In the genomic region with DNA sequence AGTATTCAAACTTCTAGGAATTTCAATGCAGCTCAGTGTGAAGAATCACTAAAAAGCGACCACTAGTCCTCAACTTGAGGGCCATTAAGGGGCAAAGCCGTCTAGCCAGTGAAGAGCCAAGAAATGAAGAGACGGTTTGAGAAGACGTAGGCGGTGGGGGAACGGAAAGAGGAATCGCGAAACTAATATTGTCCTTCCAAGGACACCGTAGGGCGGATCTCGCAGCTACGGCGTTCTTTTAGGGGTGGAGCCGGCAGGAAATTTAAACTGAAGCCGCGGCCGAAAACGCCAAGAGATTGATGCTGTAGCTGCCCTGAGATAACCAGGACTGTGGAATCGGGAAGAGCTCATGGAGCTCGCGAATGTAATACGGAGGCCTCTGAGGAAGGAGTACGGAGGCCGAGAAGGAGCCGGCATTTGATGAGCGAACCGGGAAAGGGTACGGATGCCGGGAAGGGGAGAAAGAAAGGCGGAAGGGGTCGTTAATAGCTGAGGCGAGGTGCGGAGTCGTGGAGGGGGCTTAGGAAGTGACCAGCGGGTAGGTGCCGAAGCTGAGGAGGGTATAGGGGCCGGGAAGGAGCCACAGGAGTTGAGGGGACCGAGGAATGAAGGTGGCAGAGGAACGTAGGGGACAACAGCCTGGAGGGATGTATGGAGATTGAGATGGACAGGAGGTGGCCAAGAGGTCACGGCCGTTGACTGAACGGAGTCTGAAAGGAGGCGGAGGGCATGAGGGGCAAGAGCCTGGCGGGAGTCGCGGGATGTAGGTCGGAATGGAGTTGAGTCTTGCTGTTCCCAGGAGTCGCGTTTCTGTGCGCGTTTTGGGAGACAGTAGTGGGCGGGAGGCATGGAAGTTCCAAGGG, we compare ENCODE assay signal across 1 cellular context.
TF ChIP-seq lines count a peak whose summit lies in the region.

A gene with protein sequence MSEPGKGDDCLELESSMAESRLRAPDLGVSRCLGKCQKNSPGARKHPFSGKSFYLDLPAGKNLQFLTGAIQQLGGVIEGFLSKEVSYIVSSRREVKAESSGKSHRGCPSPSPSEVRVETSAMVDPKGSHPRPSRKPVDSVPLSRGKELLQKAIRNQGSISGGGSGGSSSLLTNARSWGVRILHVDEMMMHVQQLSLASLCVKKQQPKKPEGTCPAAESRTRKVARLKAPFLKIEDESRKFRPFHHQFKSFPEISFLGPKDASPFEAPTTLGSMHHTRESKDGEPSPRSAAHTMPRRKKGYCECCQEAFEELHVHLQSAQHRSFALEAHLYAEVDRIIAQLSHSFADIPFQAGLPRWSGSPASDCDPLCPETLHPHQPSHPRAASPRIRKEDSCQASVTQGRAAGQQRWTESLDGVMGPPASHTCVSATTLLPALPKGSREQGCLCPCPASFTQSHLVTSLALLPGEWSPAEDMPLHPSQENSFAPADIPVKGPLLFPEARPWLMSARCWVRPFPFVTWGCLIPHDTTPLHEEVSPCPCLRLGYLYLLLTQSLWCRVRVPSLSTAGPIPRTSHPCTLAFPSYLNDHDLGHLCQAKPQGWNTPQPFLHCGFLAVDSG (plus strand): TSS at position 265 of the 863 bp plus-strand sequence. CDS start 156 bp downstream, at position 421.

TF ChIP-seq in HepG2, 621 proteins besides CTCF, POLR2A, EP300 and RAD21 (continued from another document and continues in another):
- peak; percentile 75 for TF ChIP-seq FOXK1 (CRISPR knock-in tag; IDR thresholded peaks at IDR 0.05; ENCODE audit: borderline replicate concordance, low read depth)
- no peak for TF ChIP-seq SRSF9 (IDR thresholded peaks at IDR 0.05; ENCODE audit: borderline replicate concordance, insufficient read depth, low read depth, low read length, poor library complexity, severe bottlenecking)
- TF ChIP-seq CHD4 (IDR thresholded peaks at IDR 0.05; ENCODE audit: borderline replicate concordance, low read length): no peak
- 0 out of 2 replicates have a peak, but pooled peaks have one; percentile 24 for TF ChIP-seq CREB1 (IDR thresholded peaks at IDR 0.05)
- peak; percentile 92 for TF ChIP-seq CREB1 (CRISPR knock-in tag; IDR thresholded peaks at IDR 0.05)
- peak; percentile 98 for TF ChIP-seq SIN3A (IDR thresholded peaks at IDR 0.05; ENCODE audit: borderline replicate concordance, low read depth, low read length)
- peak; percentile 81 for TF ChIP-seq TARDBP (CRISPR knock-in tag; IDR thresholded peaks at IDR 0.05)
- TF ChIP-seq ZNF652 (CRISPR knock-in tag; IDR thresholded peaks at IDR 0.05; ENCODE audit: borderline replicate concordance, low read depth): no peak; the same call in 1 of the 2 replicates
- TF ChIP-seq KDM3A (CRISPR knock-in tag; IDR thresholded peaks at IDR 0.05; ENCODE audit: low read depth): peak; percentile 46; the same call in 1 of the 2 replicates
- 0 out of 2 replicates have a peak, but pooled peaks have one; percentile 70 for TF ChIP-seq ZBTB42 (CRISPR knock-in tag; IDR thresholded peaks at IDR 0.05)
- peak; percentile 65; the same call in 1 of the 2 replicates for TF ChIP-seq KLF9 (CRISPR knock-in tag; IDR thresholded peaks at IDR 0.05; ENCODE audit: low read depth)
- peak; percentile 99 for TF ChIP-seq ASH2L (IDR thresholded peaks at IDR 0.05; ENCODE audit: insufficient read length, low read depth, low read length)
- TF ChIP-seq, protein P1, sequence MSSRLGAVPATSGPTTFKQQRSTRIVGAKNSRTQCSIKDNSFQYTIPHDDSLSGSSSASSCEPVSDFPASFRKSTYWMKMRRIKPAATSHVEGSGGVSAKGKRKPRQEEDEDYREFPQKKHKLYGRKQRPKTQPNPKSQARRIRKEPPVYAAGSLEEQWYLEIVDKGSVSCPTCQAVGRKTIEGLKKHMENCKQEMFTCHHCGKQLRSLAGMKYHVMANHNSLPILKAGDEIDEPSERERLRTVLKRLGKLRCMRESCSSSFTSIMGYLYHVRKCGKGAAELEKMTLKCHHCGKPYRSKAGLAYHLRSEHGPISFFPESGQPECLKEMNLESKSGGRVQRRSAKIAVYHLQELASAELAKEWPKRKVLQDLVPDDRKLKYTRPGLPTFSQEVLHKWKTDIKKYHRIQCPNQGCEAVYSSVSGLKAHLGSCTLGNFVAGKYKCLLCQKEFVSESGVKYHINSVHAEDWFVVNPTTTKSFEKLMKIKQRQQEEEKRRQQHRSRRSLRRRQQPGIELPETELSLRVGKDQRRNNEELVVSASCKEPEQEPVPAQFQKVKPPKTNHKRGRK (CRISPR knock-in tag; IDR thresholded peaks at IDR 0.05): peak; percentile 18; the same call in 1 of the 2 replicates
- peak; percentile 55; the same call in 1 of the 2 replicates for TF ChIP-seq ZFP90 (CRISPR knock-in tag; IDR thresholded peaks at IDR 0.05; ENCODE audit: borderline replicate concordance)
- 0 out of 2 replicates have a peak, but pooled peaks have one; percentile 76 for TF ChIP-seq ZMAT3 (CRISPR knock-in tag; conservative IDR thresholded peaks at IDR 0.05)
- TF ChIP-seq ZNF567 (CRISPR knock-in tag; IDR thresholded peaks at IDR 0.05; ENCODE audit: borderline replicate concordance): no peak
- peak; percentile 29 for TF ChIP-seq RBM39 (IDR thresholded peaks at IDR 0.05; ENCODE audit: low read depth, low read length, poor library complexity, severe bottlenecking)
- TF ChIP-seq TRIM24 (CRISPR knock-in tag; IDR thresholded peaks at IDR 0.05): no peak
- no peak for TF ChIP-seq SYNCRIP (IDR thresholded peaks at IDR 0.05; ENCODE audit: insufficient read depth, low read depth, low read length)
- TF ChIP-seq ZSCAN20 (CRISPR knock-in tag; IDR thresholded peaks at IDR 0.05; ENCODE audit: borderline replicate concordance): no peak
- no peak for TF ChIP-seq MTF1 (CRISPR knock-in tag; IDR thresholded peaks at IDR 0.05)
- TF ChIP-seq, protein P2, sequence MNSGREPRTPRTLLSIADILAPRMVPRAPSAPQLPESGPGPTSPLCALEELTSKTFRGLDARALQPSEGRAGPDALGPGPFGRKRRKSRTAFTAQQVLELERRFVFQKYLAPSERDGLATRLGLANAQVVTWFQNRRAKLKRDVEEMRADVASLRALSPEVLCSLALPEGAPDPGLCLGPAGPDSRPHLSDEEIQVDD (CRISPR knock-in tag; IDR thresholded peaks at IDR 0.05; ENCODE audit: borderline replicate concordance): no peak
- TF ChIP-seq NFIC (IDR thresholded peaks at IDR 0.05; ENCODE audit: low read length): no peak; the same call in 1 of the 2 replicates
- TF ChIP-seq, protein P3, sequence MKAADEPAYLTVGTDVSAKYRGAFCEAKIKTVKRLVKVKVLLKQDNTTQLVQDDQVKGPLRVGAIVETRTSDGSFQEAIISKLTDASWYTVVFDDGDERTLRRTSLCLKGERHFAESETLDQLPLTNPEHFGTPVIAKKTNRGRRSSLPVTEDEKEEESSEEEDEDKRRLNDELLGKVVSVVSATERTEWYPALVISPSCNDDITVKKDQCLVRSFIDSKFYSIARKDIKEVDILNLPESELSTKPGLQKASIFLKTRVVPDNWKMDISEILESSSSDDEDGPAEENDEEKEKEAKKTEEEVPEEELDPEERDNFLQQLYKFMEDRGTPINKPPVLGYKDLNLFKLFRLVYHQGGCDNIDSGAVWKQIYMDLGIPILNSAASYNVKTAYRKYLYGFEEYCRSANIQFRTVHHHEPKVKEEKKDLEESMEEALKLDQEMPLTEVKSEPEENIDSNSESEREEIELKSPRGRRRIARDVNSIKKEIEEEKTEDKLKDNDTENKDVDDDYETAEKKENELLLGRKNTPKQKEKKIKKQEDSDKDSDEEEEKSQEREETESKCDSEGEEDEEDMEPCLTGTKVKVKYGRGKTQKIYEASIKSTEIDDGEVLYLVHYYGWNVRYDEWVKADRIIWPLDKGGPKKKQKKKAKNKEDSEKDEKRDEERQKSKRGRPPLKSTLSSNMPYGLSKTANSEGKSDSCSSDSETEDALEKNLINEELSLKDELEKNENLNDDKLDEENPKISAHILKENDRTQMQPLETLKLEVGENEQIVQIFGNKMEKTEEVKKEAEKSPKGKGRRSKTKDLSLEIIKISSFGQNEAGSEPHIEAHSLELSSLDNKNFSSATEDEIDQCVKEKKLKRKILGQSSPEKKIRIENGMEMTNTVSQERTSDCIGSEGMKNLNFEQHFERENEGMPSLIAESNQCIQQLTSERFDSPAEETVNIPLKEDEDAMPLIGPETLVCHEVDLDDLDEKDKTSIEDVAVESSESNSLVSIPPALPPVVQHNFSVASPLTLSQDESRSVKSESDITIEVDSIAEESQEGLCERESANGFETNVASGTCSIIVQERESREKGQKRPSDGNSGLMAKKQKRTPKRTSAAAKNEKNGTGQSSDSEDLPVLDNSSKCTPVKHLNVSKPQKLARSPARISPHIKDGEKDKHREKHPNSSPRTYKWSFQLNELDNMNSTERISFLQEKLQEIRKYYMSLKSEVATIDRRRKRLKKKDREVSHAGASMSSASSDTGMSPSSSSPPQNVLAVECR (CRISPR knock-in tag; IDR thresholded peaks at IDR 0.05; ENCODE audit: borderline replicate concordance): peak; percentile 99
- TF ChIP-seq, protein P4, sequence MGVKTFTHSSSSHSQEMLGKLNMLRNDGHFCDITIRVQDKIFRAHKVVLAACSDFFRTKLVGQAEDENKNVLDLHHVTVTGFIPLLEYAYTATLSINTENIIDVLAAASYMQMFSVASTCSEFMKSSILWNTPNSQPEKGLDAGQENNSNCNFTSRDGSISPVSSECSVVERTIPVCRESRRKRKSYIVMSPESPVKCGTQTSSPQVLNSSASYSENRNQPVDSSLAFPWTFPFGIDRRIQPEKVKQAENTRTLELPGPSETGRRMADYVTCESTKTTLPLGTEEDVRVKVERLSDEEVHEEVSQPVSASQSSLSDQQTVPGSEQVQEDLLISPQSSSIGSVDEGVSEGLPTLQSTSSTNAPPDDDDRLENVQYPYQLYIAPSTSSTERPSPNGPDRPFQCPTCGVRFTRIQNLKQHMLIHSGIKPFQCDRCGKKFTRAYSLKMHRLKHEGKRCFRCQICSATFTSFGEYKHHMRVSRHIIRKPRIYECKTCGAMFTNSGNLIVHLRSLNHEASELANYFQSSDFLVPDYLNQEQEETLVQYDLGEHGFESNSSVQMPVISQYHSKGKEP (CRISPR knock-in tag; IDR thresholded peaks at IDR 0.05): peak; percentile 23; the same call in 1 of the 2 replicates
- no peak for TF ChIP-seq RBM22 (optimal IDR thresholded peaks at IDR 0.05; ENCODE audit: low read length)
- peak; percentile 96 for TF ChIP-seq ZNF607 (CRISPR knock-in tag; IDR thresholded peaks at IDR 0.05; ENCODE audit: borderline replicate concordance)
- TF ChIP-seq YY1 (IDR thresholded peaks at IDR 0.05; ENCODE audit: insufficient read depth, insufficient replicate concordance, low read depth, low read length): peak; percentile 67
- TF ChIP-seq, protein P5, sequence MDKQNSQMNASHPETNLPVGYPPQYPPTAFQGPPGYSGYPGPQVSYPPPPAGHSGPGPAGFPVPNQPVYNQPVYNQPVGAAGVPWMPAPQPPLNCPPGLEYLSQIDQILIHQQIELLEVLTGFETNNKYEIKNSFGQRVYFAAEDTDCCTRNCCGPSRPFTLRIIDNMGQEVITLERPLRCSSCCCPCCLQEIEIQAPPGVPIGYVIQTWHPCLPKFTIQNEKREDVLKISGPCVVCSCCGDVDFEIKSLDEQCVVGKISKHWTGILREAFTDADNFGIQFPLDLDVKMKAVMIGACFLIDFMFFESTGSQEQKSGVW (CRISPR knock-in tag; IDR thresholded peaks at IDR 0.05; ENCODE audit: borderline replicate concordance): no peak
- TF ChIP-seq POGZ (CRISPR knock-in tag; IDR thresholded peaks at IDR 0.05): peak; percentile 88
- TF ChIP-seq CAMTA2 (CRISPR knock-in tag; IDR thresholded peaks at IDR 0.05; ENCODE audit: borderline replicate concordance): 0 out of 2 replicates have a peak, but pooled peaks have one; percentile 62
- peak; percentile 91 for TF ChIP-seq PHF8 (CRISPR knock-in tag; IDR thresholded peaks at IDR 0.05)
- TF ChIP-seq PHF21A (CRISPR knock-in tag; IDR thresholded peaks at IDR 0.05): no peak; the same call in none of the 2 replicates
- no peak for TF ChIP-seq HNRNPH1 (optimal IDR thresholded peaks at IDR 0.05; ENCODE audit: low read depth, low read length)
- peak; percentile 74 for TF ChIP-seq MEF2D (CRISPR knock-in tag; IDR thresholded peaks at IDR 0.05)
- TF ChIP-seq ZNF337 (CRISPR knock-in tag; IDR thresholded peaks at IDR 0.05; ENCODE audit: borderline replicate concordance, low read depth): no peak
- TF ChIP-seq, protein P6, sequence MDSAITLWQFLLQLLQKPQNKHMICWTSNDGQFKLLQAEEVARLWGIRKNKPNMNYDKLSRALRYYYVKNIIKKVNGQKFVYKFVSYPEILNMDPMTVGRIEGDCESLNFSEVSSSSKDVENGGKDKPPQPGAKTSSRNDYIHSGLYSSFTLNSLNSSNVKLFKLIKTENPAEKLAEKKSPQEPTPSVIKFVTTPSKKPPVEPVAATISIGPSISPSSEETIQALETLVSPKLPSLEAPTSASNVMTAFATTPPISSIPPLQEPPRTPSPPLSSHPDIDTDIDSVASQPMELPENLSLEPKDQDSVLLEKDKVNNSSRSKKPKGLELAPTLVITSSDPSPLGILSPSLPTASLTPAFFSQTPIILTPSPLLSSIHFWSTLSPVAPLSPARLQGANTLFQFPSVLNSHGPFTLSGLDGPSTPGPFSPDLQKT (CRISPR knock-in tag; IDR thresholded peaks at IDR 0.05; ENCODE audit: borderline replicate concordance): no peak
- peak; percentile 44; the same call in 1 of the 2 replicates for TF ChIP-seq NR2F2 (IDR thresholded peaks at IDR 0.05; ENCODE audit: borderline replicate concordance, low read depth)
- 0 out of 2 replicates have a peak, but pooled peaks have one; percentile 22 for TF ChIP-seq CEBPG (CRISPR knock-in tag; IDR thresholded peaks at IDR 0.05)
- TF ChIP-seq ZNF883 (CRISPR knock-in tag; IDR thresholded peaks at IDR 0.05; ENCODE audit: not compliant biosample characterization): peak; percentile 68
- TF ChIP-seq, protein P7, sequence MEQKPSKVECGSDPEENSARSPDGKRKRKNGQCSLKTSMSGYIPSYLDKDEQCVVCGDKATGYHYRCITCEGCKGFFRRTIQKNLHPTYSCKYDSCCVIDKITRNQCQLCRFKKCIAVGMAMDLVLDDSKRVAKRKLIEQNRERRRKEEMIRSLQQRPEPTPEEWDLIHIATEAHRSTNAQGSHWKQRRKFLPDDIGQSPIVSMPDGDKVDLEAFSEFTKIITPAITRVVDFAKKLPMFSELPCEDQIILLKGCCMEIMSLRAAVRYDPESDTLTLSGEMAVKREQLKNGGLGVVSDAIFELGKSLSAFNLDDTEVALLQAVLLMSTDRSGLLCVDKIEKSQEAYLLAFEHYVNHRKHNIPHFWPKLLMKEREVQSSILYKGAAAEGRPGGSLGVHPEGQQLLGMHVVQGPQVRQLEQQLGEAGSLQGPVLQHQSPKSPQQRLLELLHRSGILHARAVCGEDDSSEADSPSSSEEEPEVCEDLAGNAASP (CRISPR knock-in tag; IDR thresholded peaks at IDR 0.05; ENCODE audit: borderline replicate concordance): 0 out of 2 replicates have a peak, but pooled peaks have one; percentile 49
- TF ChIP-seq NCOA1 (CRISPR knock-in tag; IDR thresholded peaks at IDR 0.05): 0 out of 2 replicates have a peak, but pooled peaks have one; percentile 40
- TF ChIP-seq ZNF343 (CRISPR knock-in tag; IDR thresholded peaks at IDR 0.05): no peak
- peak; percentile 80 for TF ChIP-seq HOXA3 (CRISPR knock-in tag; IDR thresholded peaks at IDR 0.05)
